In genomic region chr11:102599642-102600261, GRCh38 we compare ENCODE assay signal across 9 cellular contexts. TPM values are rescaled to one million over a fixed set of nuclear protein-coding genes. Genes with fewer than 3 reads are reported as not detected.
A peak's percentile ranks its signal among the peaks of the same experiment; 100 is the strongest.
DNase-seq lines count a peak whose midpoint lies in the region; ATAC-seq and TF ChIP-seq lines count a peak whose summit lies in the region.
"Had no signal": no experiment of that assay in that cellular context is flagged by ENCODE, and none has a peak within 500 bp of the region (broad histone marks: within the 10 kb centered on the region; RNA-seq: fewer than 3 reads in every experiment).

No MANE protein-coding gene starts in this region.

- H3K27ac Mint-ChIP-seq in naive thymus-derived CD4-positive, alpha-beta T cell = peak overlapping the region in 1 of 9 donors; percentile 62
- H3K27ac Mint-ChIP-seq in immature natural killer cell = no peak overlapping the region

- H3K4me3 Mint-ChIP-seq in naive thymus-derived CD4-positive, alpha-beta T cell = no peak overlapping the region
- no peak overlapping the region for H3K4me3 Mint-ChIP-seq in immature natural killer cell
- H3K4me3 Mint-ChIP-seq: naive B cell had no signal

- H3K4me3 ChIP-seq in adrenal gland = no peak overlapping the region
- no peak overlapping the region for H3K4me3 ChIP-seq in naive thymus-derived CD4-positive, alpha-beta T cell (ENCODE audit: low read length)

- TF ChIP-seq CTCF in adrenal gland (IDR thresholded peaks at IDR 0.05) = no peak

- H3K36me3 ChIP-seq in adrenal gland (replicated peaks in 1 of 2) = no peaks in the 10 kb centered on the region
- no peaks in the 10 kb centered on the region for H3K36me3 ChIP-seq in naive thymus-derived CD4-positive, alpha-beta T cell (ENCODE audit: control insufficient read depth in 2 of 3, insufficient read depth in 3 of 3, low read length in 3 of 3)

- TF ChIP-seq POLR2A in adrenal gland (IDR thresholded peaks at IDR 0.05) = no peak

- peak; percentile 93 for DNase-seq in EH (ENCODE audit: low read depth)
- peak in 2 of 7 donors; percentile 13 to 21 for DNase-seq in adrenal gland
- DNase-seq in naive thymus-derived CD4-positive, alpha-beta T cell = no peak
- DNase-seq in immature natural killer cell = no peak
- no peak for DNase-seq in amygdala (lab: John Stamatoyannopoulos, UW)
- no peak for DNase-seq in central memory CD4-positive, alpha-beta T cell
- DNase-seq: naive B cell had no signal

- H3K27me3 ChIP-seq in adrenal gland = no peaks in the 10 kb centered on the region
- H3K27me3 ChIP-seq in naive thymus-derived CD4-positive, alpha-beta T cell (ENCODE audit: control insufficient read depth in 2 of 2, insufficient read depth in 2 of 2, low read length in 2 of 2) = no peaks in the 10 kb centered on the region

- intact Hi-C loops in adrenal gland (cut with DNase I) = no loop called here
- intact Hi-C loops in naive thymus-derived CD4-positive, alpha-beta T cell (cut with micrococcal nuclease) = loop anchor here in 1 of 2 donors (5.0 kb wide), 1 partner anchor 37 kb away; no protein-coding TSS in a partner anchor

- H3K27ac ChIP-seq in adrenal gland = peak overlapping the region in 4 of 5 donors; percentile 37 to 71 (median 49)
- no peak overlapping the region for H3K27ac ChIP-seq in naive thymus-derived CD4-positive, alpha-beta T cell (ENCODE audit: low read depth, low read length)

- CTCF ChIA-PET in naive thymus-derived CD4-positive, alpha-beta T cell (lab: Charles Lee) = no interaction called here

- no peaks in the 10 kb centered on the region for H3K36me3 Mint-ChIP-seq in naive thymus-derived CD4-positive, alpha-beta T cell
- H3K36me3 Mint-ChIP-seq in immature natural killer cell = no peaks in the 10 kb centered on the region
- H3K36me3 Mint-ChIP-seq: naive B cell had no signal

- H3K4me1 ChIP-seq in adrenal gland (replicated peaks in 1 of 2) = peaks cover 9 to 10% of the 10 kb centered on the region in 2 donors
- H3K4me1 ChIP-seq in naive thymus-derived CD4-positive, alpha-beta T cell (ENCODE audit: control insufficient read depth in 2 of 2, insufficient read depth in 2 of 2, low read length in 2 of 2) = no peaks in the 10 kb centered on the region

- H3K27me3 Mint-ChIP-seq in naive thymus-derived CD4-positive, alpha-beta T cell = no peaks in the 10 kb centered on the region
- H3K27me3 Mint-ChIP-seq in immature natural killer cell (ENCODE audit: low read depth in 3 of 3) = peaks cover 0 to 7% (median 1%) of the 10 kb centered on the region in 3 donors
- H3K27me3 Mint-ChIP-seq: naive B cell had no signal

- H3K9me3 ChIP-seq in adrenal gland (replicated peaks in 1 of 3) = no peaks in the 10 kb centered on the region
- H3K9me3 ChIP-seq in naive thymus-derived CD4-positive, alpha-beta T cell (ENCODE audit: control insufficient read depth in 2 of 3, low read length in 3 of 3) = no peaks in the 10 kb centered on the region

- whole genome bisulfite sequencing in adrenal gland, 4 donors = 48 to 54% (median 50%) methylated on average over 3 of the region's 3 CpGs

- H3K4me1 Mint-ChIP-seq in naive thymus-derived CD4-positive, alpha-beta T cell = peaks cover 0 to 31% (median 0%) of the 10 kb centered on the region in 7 donors
- H3K4me1 Mint-ChIP-seq in immature natural killer cell = no peaks in the 10 kb centered on the region

- POLR2A ChIA-PET in naive thymus-derived CD4-positive, alpha-beta T cell (lab: Charles Lee) = interaction anchor here (0.8 kb wide), 1 partner anchor 33 kb away, joined by 3 read pairs; no protein-coding TSS in a partner anchor

- ATAC-seq in GM21381 (IDR thresholded peaks at IDR 0.05; ENCODE audit: unreplicated experiment) = peak; percentile 97
- ATAC-seq in HG03565 (IDR thresholded peaks at IDR 0.05; ENCODE audit: unreplicated experiment) = peak; percentile 93
- ATAC-seq in naive thymus-derived CD4-positive, alpha-beta T cell = peak; percentile 70

- peaks cover 0 to 2% (median 0%) of the 10 kb centered on the region in 11 donors for H3K9me3 Mint-ChIP-seq in naive thymus-derived CD4-positive, alpha-beta T cell
- H3K9me3 Mint-ChIP-seq in immature natural killer cell = peaks cover 0 to 2% (median 0%) of the 10 kb centered on the region in 6 donors
- H3K9me3 Mint-ChIP-seq: naive B cell had no signal

RNA-seq across cellular contexts. Expression of gene MMP20, which starts 25.4 kb away (rescaled TPM):
- not detected for total RNA-seq in adrenal gland
- polyA plus RNA-seq in adrenal gland (not detected), immature natural killer cell (not detected)
- not detected for total RNA-seq in naive thymus-derived CD4-positive, alpha-beta T cell
- not detected for polyA plus RNA-seq in naive thymus-derived CD4-positive, alpha-beta T cell
